Comparison of ENCODE assay signal across 10 cellular contexts in the genomic region with DNA sequence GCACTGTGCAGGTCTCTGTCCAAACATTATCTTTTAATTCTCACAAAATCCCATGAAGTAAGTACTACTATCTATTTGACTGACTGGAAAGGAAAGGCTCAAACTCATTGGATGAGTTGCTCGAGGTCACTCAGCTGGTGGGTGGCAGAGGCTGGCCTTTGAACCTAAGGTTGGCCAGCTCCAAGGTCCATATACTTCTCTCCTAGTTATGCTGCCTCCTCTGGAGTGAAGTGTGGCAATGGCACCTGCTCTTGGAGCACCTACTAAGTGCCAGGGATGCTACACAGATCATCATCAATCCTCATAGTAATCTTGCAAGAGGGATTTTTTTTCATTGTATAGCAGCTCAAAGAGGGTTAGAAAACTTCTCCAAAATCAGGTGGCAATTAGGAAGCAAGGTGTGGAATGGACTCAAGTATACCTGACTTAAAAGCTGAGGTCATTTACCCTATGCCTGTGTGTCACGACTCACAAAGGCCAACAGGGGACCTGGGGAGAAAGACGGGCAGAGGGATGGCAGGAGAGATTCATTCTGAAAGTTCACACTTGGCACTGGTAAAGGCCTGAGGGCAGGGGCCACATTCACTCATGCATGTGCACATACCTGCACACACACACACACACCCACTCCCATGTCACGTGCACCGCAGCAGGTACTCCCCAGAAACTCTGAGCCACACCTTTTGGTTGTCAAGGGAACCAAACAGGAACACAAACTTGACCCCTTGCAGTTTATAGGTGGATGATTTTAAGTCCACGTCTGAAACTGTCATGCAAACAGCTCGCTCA.
DNase-seq lines count a peak whose midpoint lies in the region; ATAC-seq and TF ChIP-seq lines count a peak whose summit lies in the region.
"Had no signal": no experiment of that assay in that cellular context is flagged by ENCODE, and none has a peak within 500 bp of the region (broad histone marks: within the 10 kb centered on the region; RNA-seq: fewer than 3 reads in every experiment).

No MANE protein-coding gene starts in this region.

- H3K27me3 ChIP-seq in breast epithelium (no peaks in the 10 kb centered on the region), GM23338 (ENCODE audit: insufficient read depth) (no peaks in the 10 kb centered on the region), right atrium auricular region (no peaks in the 10 kb centered on the region)

- no TSS peak for BruUV-seq in MCF 10A (replicated peaks; lab: Mats Ljungman, UMichigan)

- no peaks in the 10 kb centered on the region for H3K36me3 ChIP-seq in breast epithelium
- no peaks in the 10 kb centered on the region for H3K36me3 ChIP-seq in GM23338 (ENCODE audit: insufficient read depth)
- no peaks in the 10 kb centered on the region for H3K36me3 ChIP-seq in right atrium auricular region

- H3K27ac Mint-ChIP-seq in MCF 10A (ENCODE audit: low read depth, unreplicated experiment): no peak overlapping the region
- H3K27ac Mint-ChIP-seq in GM23338: no peak overlapping the region

- DNase-seq in MCF 10A (ENCODE audit: unreplicated experiment) (peak; percentile 7), breast epithelium (ENCODE audit: low spot score in 2 of 2) (no peak), epithelial cell of prostate (ENCODE audit: low read depth, low spot score) (peak; percentile 18), GM23338 (ENCODE audit: low spot score) (no peak), NCI-H2196 treated with DMSO at 0.1 percent for 48 hours (lab: John Stamatoyannopoulos, UW; ENCODE audit: unreplicated experiment) (no peak), right atrium auricular region (ENCODE audit: low spot score) (no peak), cerebellum (ENCODE audit: low spot score) (no peak)
- DNase-seq: stimulated activated CD4-positive, alpha-beta T cell treated with anti-CD3 and anti-CD28 coated beads, Interleukin-2, amount 100 ng/mL, for 24 hours had no signal

- peaks cover 100% of the 10 kb centered on the region for H3K79me2 ChIP-seq in GM23338 (replicated peaks; ENCODE audit: insufficient read depth)

- H3K9me2 ChIP-seq in GM23338 (ENCODE audit: insufficient read depth): peaks cover 5% of the 10 kb centered on the region; the same call in 1 of the 2 replicates

- H4K20me1 ChIP-seq in GM23338 (replicated peaks; ENCODE audit: insufficient read depth): peaks cover 38% of the 10 kb centered on the region

- H3K4me1 ChIP-seq in breast epithelium (no peaks in the 10 kb centered on the region), GM23338 (ENCODE audit: insufficient read depth) (peaks cover 64% of the 10 kb centered on the region), right atrium auricular region (peaks cover 0 to 39% of the 10 kb centered on the region in 2 donors)

- no peak overlapping the region for H3K4me2 ChIP-seq in GM23338

- H3K36me3 Mint-ChIP-seq in MCF 10A (ENCODE audit: insufficient read depth, unreplicated experiment): no peaks in the 10 kb centered on the region
- H3K36me3 Mint-ChIP-seq in GM23338 (ENCODE audit: low read depth): peaks cover 18% of the 10 kb centered on the region; the same call in 2 of the 3 replicates

- no peak overlapping the region for H3K4me3 ChIP-seq in breast epithelium
- no peak overlapping the region for H3K4me3 ChIP-seq in GM23338
- H3K4me3 ChIP-seq in right atrium auricular region: no peak overlapping the region

- CTCF ChIA-PET in MCF 10A (lab: Yijun Ruan, JAX): no interaction called here

- H3K27ac ChIP-seq in breast epithelium: no peak overlapping the region
- H3K27ac ChIP-seq in epithelial cell of prostate: no peak overlapping the region
- no peak overlapping the region for H3K27ac ChIP-seq in GM23338 (ENCODE audit: low read depth)
- H3K27ac ChIP-seq in right atrium auricular region: no peak overlapping the region

- H3K9me3 Mint-ChIP-seq in MCF 10A (ENCODE audit: unreplicated experiment): no peaks in the 10 kb centered on the region
- H3K9me3 Mint-ChIP-seq in GM23338: no peaks in the 10 kb centered on the region

- TF ChIP-seq CTCF in MCF 10A (IDR thresholded peaks at IDR 0.05; ENCODE audit: unreplicated experiment) (no peak), breast epithelium (IDR thresholded peaks at IDR 0.05) (no peak), GM23338 (conservative IDR thresholded peaks at IDR 0.05; ENCODE audit: low read depth in 2 of 2) (no peak), right atrium auricular region (IDR thresholded peaks at IDR 0.05) (no peak)

- H3K9me3 ChIP-seq in breast epithelium: no peaks in the 10 kb centered on the region
- H3K9me3 ChIP-seq in right atrium auricular region: no peaks in the 10 kb centered on the region

- POLR2A ChIA-PET in MCF 10A (lab: Yijun Ruan, JAX): no interaction called here

- H2AFZ ChIP-seq in GM23338: no peak overlapping the region

- TF ChIP-seq POLR2A in breast epithelium (IDR thresholded peaks at IDR 0.05): no peak

- H3K4me1 Mint-ChIP-seq in MCF 10A (ENCODE audit: insufficient read depth, unreplicated experiment) (no peaks in the 10 kb centered on the region), GM23338 (peaks cover 73% of the 10 kb centered on the region)

- intact Hi-C loops in MCF 10A (cut with micrococcal nuclease): no loop called here
- intact Hi-C loops in breast epithelium (cut with DNase I; ENCODE audit: low total_unique reads): no loop called here

- no peak overlapping the region for H3K4me3 Mint-ChIP-seq in MCF 10A (ENCODE audit: unreplicated experiment)
- no peak overlapping the region for H3K4me3 Mint-ChIP-seq in GM23338

- H3F3A ChIP-seq in GM23338 (replicated peaks; ENCODE audit: low read depth): no peaks in the 10 kb centered on the region; the same call in 1 of the 2 replicates

- H3K27me3 Mint-ChIP-seq in MCF 10A (ENCODE audit: insufficient read depth, unreplicated experiment): no peaks in the 10 kb centered on the region
- peaks cover 7% of the 10 kb centered on the region for H3K27me3 Mint-ChIP-seq in GM23338 (ENCODE audit: insufficient read depth, low read depth, poor library complexity)

- peak; percentile 85 for ATAC-seq in HG03354 (IDR thresholded peaks at IDR 0.05; ENCODE audit: poor library complexity, severe bottlenecking, unreplicated experiment)
- ATAC-seq in GM23338: no peak
- ATAC-seq: Right ventricle myocardium inferior had no signal

TF ChIP-seq in GM23338, 12 proteins besides CTCF, POLR2A, EP300 and RAD21 (continues in another document):
- TF ChIP-seq CREB1 (CRISPR knock-in tag; IDR thresholded peaks at IDR 0.05; ENCODE audit: low read depth) (no peak), EZH2phosphoT487 (IDR thresholded peaks at IDR 0.05; ENCODE audit: unreplicated experiment) (no peak), NANOG (IDR thresholded peaks at IDR 0.05; ENCODE audit: borderline replicate concordance) (no peak)
- TF ChIP-seq, protein P1, sequence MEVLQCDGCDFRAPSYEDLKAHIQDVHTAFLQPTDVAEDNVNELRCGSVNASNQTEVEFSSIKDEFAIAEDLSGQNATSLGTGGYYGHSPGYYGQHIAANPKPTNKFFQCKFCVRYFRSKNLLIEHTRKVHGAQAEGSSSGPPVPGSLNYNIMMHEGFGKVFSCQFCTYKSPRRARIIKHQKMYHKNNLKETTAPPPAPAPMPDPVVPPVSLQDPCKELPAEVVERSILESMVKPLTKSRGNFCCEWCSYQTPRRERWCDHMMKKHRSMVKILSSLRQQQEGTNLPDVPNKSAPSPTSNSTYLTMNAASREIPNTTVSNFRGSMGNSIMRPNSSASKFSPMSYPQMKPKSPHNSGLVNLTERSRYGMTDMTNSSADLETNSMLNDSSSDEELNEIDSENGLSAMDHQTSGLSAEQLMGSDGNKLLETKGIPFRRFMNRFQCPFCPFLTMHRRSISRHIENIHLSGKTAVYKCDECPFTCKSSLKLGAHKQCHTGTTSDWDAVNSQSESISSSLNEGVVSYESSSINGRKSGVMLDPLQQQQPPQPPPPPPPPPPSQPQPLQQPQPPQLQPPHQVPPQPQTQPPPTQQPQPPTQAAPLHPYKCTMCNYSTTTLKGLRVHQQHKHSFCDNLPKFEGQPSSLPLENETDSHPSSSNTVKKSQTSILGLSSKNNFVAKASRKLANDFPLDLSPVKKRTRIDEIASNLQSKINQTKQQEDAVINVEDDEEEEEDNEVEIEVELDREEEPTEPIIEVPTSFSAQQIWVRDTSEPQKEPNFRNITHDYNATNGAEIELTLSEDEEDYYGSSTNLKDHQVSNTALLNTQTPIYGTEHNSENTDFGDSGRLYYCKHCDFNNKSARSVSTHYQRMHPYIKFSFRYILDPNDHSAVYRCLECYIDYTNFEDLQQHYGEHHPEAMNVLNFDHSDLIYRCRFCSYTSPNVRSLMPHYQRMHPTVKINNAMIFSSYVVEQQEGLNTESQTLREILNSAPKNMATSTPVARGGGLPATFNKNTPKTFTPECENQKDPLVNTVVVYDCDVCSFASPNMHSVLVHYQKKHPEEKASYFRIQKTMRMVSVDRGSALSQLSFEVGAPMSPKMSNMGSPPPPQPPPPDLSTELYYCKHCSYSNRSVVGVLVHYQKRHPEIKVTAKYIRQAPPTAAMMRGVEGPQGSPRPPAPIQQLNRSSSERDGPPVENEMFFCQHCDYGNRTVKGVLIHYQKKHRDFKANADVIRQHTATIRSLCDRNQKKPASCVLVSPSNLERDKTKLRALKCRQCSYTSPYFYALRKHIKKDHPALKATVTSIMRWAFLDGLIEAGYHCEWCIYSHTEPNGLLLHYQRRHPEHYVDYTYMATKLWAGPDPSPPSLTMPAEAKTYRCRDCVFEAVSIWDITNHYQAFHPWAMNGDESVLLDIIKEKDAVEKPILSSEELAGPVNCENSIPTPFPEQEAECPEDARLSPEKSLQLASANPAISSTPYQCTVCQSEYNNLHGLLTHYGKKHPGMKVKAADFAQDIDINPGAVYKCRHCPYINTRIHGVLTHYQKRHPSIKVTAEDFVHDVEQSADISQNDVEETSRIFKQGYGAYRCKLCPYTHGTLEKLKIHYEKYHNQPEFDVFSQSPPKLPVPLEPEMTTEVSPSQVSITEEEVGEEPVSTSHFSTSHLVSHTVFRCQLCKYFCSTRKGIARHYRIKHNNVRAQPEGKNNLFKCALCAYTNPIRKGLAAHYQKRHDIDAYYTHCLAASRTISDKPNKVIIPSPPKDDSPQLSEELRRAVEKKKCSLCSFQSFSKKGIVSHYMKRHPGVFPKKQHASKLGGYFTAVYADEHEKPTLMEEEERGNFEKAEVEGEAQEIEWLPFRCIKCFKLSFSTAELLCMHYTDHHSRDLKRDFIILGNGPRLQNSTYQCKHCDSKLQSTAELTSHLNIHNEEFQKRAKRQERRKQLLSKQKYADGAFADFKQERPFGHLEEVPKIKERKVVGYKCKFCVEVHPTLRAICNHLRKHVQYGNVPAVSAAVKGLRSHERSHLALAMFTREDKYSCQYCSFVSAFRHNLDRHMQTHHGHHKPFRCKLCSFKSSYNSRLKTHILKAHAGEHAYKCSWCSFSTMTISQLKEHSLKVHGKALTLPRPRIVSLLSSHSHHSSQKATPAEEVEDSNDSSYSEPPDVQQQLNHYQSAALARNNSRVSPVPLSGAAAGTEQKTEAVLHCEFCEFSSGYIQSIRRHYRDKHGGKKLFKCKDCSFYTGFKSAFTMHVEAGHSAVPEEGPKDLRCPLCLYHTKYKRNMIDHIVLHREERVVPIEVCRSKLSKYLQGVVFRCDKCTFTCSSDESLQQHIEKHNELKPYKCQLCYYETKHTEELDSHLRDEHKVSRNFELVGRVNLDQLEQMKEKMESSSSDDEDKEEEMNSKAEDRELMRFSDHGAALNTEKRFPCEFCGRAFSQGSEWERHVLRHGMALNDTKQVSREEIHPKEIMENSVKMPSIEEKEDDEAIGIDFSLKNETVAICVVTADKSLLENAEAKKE (CRISPR knock-in tag; IDR thresholded peaks at IDR 0.05): no peak

Comparison
In these comparisons a context has a peak if more than half of its experiments do, and no peak if none do; other contexts are left out.
1. DNase-seq: peak in MCF 10A (single experiment) and epithelial cell of prostate (single experiment); none in breast epithelium (0 of 2), GM23338 (single experiment), NCI-H2196 treated with DMSO at 0.1 percent for 48 hours (single experiment), right atrium auricular region (single experiment) and cerebellum (single experiment).